8 cellular contexts compared by ENCODE assay signal in the genomic region with DNA sequence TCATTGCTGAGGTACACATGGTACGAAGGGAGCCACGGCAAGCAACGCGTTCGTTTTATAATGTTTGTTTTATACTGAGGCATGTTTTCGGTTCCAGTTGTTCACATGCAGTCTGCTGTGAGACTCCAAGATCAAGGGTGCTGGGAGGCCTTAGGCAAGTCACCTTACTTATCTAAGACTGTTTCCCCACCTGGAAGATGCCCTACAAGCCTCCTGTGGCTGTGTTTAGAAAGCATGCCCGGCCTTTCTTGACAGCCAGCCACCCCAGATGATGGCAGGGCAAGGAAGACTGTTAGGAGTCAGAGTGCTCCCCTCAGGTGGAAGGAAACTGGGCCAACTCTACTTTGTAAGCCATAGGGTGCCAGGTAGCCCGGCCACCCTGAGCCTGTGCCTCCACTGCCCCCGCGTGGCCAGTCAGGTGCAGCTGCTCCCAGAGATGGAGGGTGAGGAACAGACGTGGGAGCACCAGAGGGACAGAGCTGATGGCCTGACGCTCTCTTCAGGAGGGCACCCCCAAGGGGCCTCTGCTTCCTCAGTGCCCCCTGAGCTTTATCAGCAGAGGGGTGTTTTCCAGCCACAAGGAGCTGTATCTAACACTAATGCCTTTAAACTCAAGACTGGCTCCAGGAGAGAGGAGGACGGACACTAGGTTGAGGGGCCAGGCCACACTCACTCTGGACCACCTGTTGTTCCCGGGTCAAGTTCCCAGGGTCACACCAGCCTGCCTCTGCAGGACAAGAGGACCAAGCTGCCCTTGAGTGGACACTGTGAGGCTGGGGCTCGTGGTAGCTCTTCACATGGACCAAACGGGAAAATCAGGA. TPM values are rescaled to one million over a fixed set of nuclear protein-coding genes. Genes with fewer than 3 reads are reported as not detected.
DNase-seq lines count a peak whose midpoint lies in the region; ATAC-seq and TF ChIP-seq lines count a peak whose summit lies in the region.

No MANE protein-coding gene starts in this region.

- dilution Hi-C loops in mammary epithelial cell (cut with HindIII; ENCODE audit: low sequenced_read_pairs): no loop called here

- H3K4me1 ChIP-seq in mammary epithelial cell (ENCODE audit: insufficient read depth, low read length) (peaks cover 11% of the 10 kb centered on the region), left lung (peaks cover 11 to 25% of the 10 kb centered on the region in 2 donors)

- no peak overlapping the region for H3K4me2 ChIP-seq in mammary epithelial cell (ENCODE audit: insufficient read depth, low read depth, low read length)

- H2AFZ ChIP-seq in mammary epithelial cell (ENCODE audit: low read depth, low read length): no peak overlapping the region

- H3K27me3 ChIP-seq in mammary epithelial cell (ENCODE audit: insufficient read depth, low read length) (no peaks in the 10 kb centered on the region), left lung (no peaks in the 10 kb centered on the region)

- in situ Hi-C loops in mammary epithelial cell (cut with MboI; ENCODE audit: low sequenced_read_pairs in 2 of 2): no loop called here

- peak; percentile 70 for TF ChIP-seq CTCF in GM12874 (IDR thresholded peaks at IDR 0.05; ENCODE audit: insufficient read depth, low read depth, low read length)
- TF ChIP-seq CTCF in mammary epithelial cell (conservative IDR thresholded peaks at IDR 0.05 in 1 of 2, IDR thresholded peaks at IDR 0.05 in 1 of 2; ENCODE audit: extremely low read depth in 1 of 2, insufficient read depth in 1 of 2, low read depth in 1 of 2, low read length in 2 of 2): peak; percentile 88 to 95
- peak; percentile 57 to 79 for TF ChIP-seq CTCF in left lung (IDR thresholded peaks at IDR 0.05)

- BruUV-seq in mammary epithelial cell (replicated peaks; lab: Mats Ljungman, UMichigan): no TSS peak

- intact Hi-C loops in mammary epithelial cell (cut with micrococcal nuclease): loop anchor here (1.0 to 10.0 kb wide), 4 partner anchors 22 to 566 kb away; a partner anchor contains a TSS
- intact Hi-C loops in left lung (cut with DNase I): no loop called here

- H3K27ac ChIP-seq in mammary epithelial cell (ENCODE audit: insufficient read depth, low read depth, low read length) (no peak overlapping the region), left lung (peak overlapping the region in 1 of 2 donors; percentile 2)

- CTCF ChIA-PET in mammary epithelial cell (lab: Charles Lee; ENCODE audit: low non-redundant PET): interaction anchor here (1.0 kb wide), 2 partner anchors 10 to 22 kb away, joined by 5 read pairs; no protein-coding TSS in a partner anchor

- no peaks in the 10 kb centered on the region for H4K20me1 ChIP-seq in mammary epithelial cell (ENCODE audit: insufficient read depth, low read length)

- 63% methylated on average over 15 of the region's 16 CpGs for WGBS in mammary epithelial cell (ENCODE audit: low coverage, missing lambda C conversion rate)

- no peak overlapping the region for H3K9ac ChIP-seq in mammary epithelial cell (ENCODE audit: insufficient read depth, low read length)

- H3K79me2 ChIP-seq in mammary epithelial cell (ENCODE audit: insufficient read depth, low read length): peaks cover 19% of the 10 kb centered on the region

- H3K9me3 ChIP-seq in mammary epithelial cell (replicated peaks; ENCODE audit: insufficient read depth, low read length) (no peaks in the 10 kb centered on the region), left lung (no peaks in the 10 kb centered on the region)

- ATAC-seq in left lung (peak; percentile 90), GM19328 (IDR thresholded peaks at IDR 0.05; ENCODE audit: unreplicated experiment) (no peak)

- H3K4me3 ChIP-seq in mammary epithelial cell (replicated peaks in 1 of 3; ENCODE audit: insufficient read depth in 1 of 3, low read depth in 2 of 3, low read length in 3 of 3): no peak overlapping the region
- H3K4me3 ChIP-seq in left lung: no peak overlapping the region

- H3K36me3 ChIP-seq in mammary epithelial cell (ENCODE audit: insufficient read depth, low read length): peaks cover 22% of the 10 kb centered on the region
- peaks cover 0 to 70% of the 10 kb centered on the region in 2 donors for H3K36me3 ChIP-seq in left lung

- DNase-seq in NCI-H1092 (lab: John Stamatoyannopoulos, UW): peak; percentile 33
- peak; percentile 32 to 69 (median 54) for DNase-seq in activated CD4-positive, CD25-positive, alpha-beta regulatory T cell (lab: John Stamatoyannopoulos, UW)
- peak; percentile 51 for DNase-seq in mammary epithelial cell
- peak in 1 of 2 donors; percentile 93 for DNase-seq in left lung
- DNase-seq in stimulated activated CD8-positive, alpha-beta memory T cell treated with anti-CD3 and anti-CD28 coated beads, Interleukin-12 subunit alpha, Interleukin-12 subunit beta, amount 100 ng/mL, for 4 hours (ENCODE audit: low read depth): peak; percentile 52
- no peak for DNase-seq in pons (ENCODE audit: low spot score)

RNA-seq across cellular contexts. Expression of a gene that starts 5.4 kb away (rescaled TPM):
- 10 to 100 TPM; 24.7 to 76.5 TPM for total RNA-seq in mammary epithelial cell
- 37.3 TPM for polyA plus RNA-seq in mammary epithelial cell
- polyA minus RNA-seq in mammary epithelial cell: 4.1 TPM
- total RNA-seq in left lung: 10 to 100 TPM; 42.8 to 45.8 TPM

RNA-seq across cellular contexts. Expression of a gene that starts 22.3 kb away (rescaled TPM):
- total RNA-seq in mammary epithelial cell (10 to 100 TPM in 1 of 2 donors, 1 to 10 TPM in 1; 5.8 to 24.6 TPM), left lung (10 to 100 TPM; 25.5 to 37.5 TPM)
- 36.3 TPM for polyA plus RNA-seq in mammary epithelial cell
- polyA minus RNA-seq in mammary epithelial cell: 59.6 TPM

RNA-seq across cellular contexts. Expression of a gene that starts 33.7 kb away (rescaled TPM):
- not detected for total RNA-seq in mammary epithelial cell
- not detected for polyA plus RNA-seq in mammary epithelial cell
- not detected for polyA minus RNA-seq in mammary epithelial cell
- total RNA-seq in left lung: 1 to 10 TPM; 3.2 to 4.8 TPM

RNA-seq across cellular contexts. Expression of a gene that starts 58.0 kb away (rescaled TPM):
- total RNA-seq in mammary epithelial cell (not detected), left lung (10 to 100 TPM; 18.7 to 26.7 TPM)
- polyA plus RNA-seq in mammary epithelial cell: not detected
- not detected for polyA minus RNA-seq in mammary epithelial cell
